Comparison of ENCODE assay signal across 15 cellular contexts in the genomic region with DNA sequence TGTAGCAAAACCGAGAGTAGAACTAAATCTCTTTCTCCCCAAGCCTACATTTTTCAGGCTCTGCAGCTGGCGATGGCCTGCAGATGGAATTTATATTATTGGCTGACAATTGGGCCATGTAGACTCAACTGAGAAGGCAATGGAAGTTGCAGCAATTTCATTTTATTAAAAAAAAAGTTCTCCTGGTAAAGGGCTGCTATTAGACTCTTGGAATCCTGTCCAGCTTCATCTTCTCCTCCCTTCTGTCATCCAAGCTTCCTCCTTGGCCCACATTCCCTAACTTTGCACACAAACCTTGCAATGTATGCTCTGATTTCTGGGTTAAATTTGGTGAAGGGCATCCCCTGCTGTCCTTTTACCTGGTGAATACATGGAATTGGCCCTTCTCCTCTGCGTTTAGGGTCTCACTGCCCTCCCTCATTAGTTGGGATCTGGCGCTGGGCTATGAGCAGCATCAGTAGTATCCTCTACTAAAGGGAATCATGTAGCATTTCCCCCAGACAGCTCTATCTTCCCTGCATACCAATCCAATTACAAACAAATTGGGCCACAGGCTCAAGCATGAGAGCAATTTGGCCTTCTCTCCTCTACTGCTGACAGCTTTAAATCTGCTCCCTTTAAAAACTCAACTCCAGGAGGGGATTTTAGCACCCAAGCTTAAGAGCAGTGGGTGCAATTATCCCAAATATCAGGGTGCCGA.
DNase-seq lines count a peak whose midpoint lies in the region; ATAC-seq, FAIRE-seq and TF ChIP-seq lines count a peak whose summit lies in the region.
"Had no signal": no experiment of that assay in that cellular context is flagged by ENCODE, and none has a peak within 500 bp of the region (broad histone marks: within the 10 kb centered on the region; RNA-seq: fewer than 3 reads in every experiment).

No MANE protein-coding gene starts in this region.

- no peak for TF ChIP-seq RAD21 in HepG2 (CRISPR knock-in tag; IDR thresholded peaks at IDR 0.05)

- H3K27me3 ChIP-seq in right atrium auricular region, result no peaks in the 10 kb centered on the region
- no peaks in the 10 kb centered on the region for H3K27me3 ChIP-seq in HepG2 (ENCODE audit: control insufficient read depth in 1 of 2, insufficient read depth in 2 of 2, low read length in 2 of 2)

- TF ChIP-seq POLR2A in HepG2 (IDR thresholded peaks at IDR 0.05; ENCODE audit: insufficient read depth in 1 of 2, low read depth in 2 of 2, low read length in 2 of 2), result no peak

- CTCF ChIA-PET in HepG2 (lab: Yijun Ruan, JAX; ENCODE audit: low intra/inter-chr PET ratio, low total read pairs), result no interaction called here

- in situ Hi-C loops in HepG2 (cut with HindIII; ENCODE audit: extremely low pct_ligation_motif_present, low pct_unique_long_range_greater_than_20kb), result loop anchor here (10.0 kb wide), 1 partner anchor 325 kb away; no protein-coding TSS in a partner anchor

- no peak overlapping the region for H3K4me2 ChIP-seq in HepG2 (ENCODE audit: low read depth, low read length)

- 89% methylated on average over 5 of the region's 5 CpGs for WGBS in HepG2 (ENCODE audit: low lambda C conversion rate)

- no peak overlapping the region for H3K9ac ChIP-seq in HepG2 (ENCODE audit: insufficient read depth, low read depth, low read length)

- FAIRE-seq in HepG2 (lab: Jason Lieb, UNC), result no peak
- FAIRE-seq: keratinocyte had no signal

- intact Hi-C loops in Right ventricle myocardium superior (cut with DNase I) (no loop called here), HepG2 (cut with micrococcal nuclease; ENCODE audit: unreplicated experiment) (loop anchor here (10.0 kb wide), 1 partner anchor 185 kb away; no protein-coding TSS in a partner anchor), posterior cingulate gyrus (cut with DNase I) (no loop called here)

- H3K79me2 ChIP-seq in HepG2 (ENCODE audit: insufficient read depth, low read length), result no peaks in the 10 kb centered on the region

- H3K9me3 ChIP-seq in right atrium auricular region (no peaks in the 10 kb centered on the region), HepG2 (ENCODE audit: low read length) (no peaks in the 10 kb centered on the region)

- DNase-seq in Right ventricle myocardium superior (no peak), right atrium auricular region (ENCODE audit: low spot score) (no peak), dedifferentiated amniotic fluid mesenchymal stem cell (ENCODE audit: extremely low spot score) (peak; percentile 43), HepG2 (ENCODE audit: low spot score) (no peak), COLO829 (ENCODE audit: low spot score) (no peak), NCI-H526 treated with DMSO at 0.1 percent for 48 hours (lab: John Stamatoyannopoulos, UW) (no peak), posterior cingulate gyrus (no peak)
- DNase-seq: 8988T; activated CD8-positive, alpha-beta T cell treated with anti-CD3 and anti-CD28 coated beads, Interleukin-2, amount 10 ng/mL, durations not matched to agents 7 days and 5 days; activated naive CD8-positive, alpha-beta T cell treated with anti-CD3 and anti-CD28 coated beads, Interleukin-2, amount 10 ng/mL, durations not matched to agents 7 days and 5 days; DND-41; endodermal cell; stimulated activated naive CD4-positive, alpha-beta T cell treated with Interleukin-2 at 50 U/mL for 16 hours had no signal

- H3K36me3 ChIP-seq in right atrium auricular region (no peaks in the 10 kb centered on the region), HepG2 (replicated peaks in 1 of 2; ENCODE audit: control insufficient read depth in 1 of 2, insufficient read depth in 2 of 2, low read length in 2 of 2) (no peaks in the 10 kb centered on the region)

- H3K4me1 ChIP-seq in right atrium auricular region, result peaks cover 0 to 20% of the 10 kb centered on the region in 2 donors
- H3K4me1 ChIP-seq in HepG2 (ENCODE audit: insufficient read depth, low read length), result peaks cover 47% of the 10 kb centered on the region

- H4K20me1 ChIP-seq in HepG2 (ENCODE audit: insufficient read depth, low read length), result no peaks in the 10 kb centered on the region

- POLR2A ChIA-PET in HepG2 (lab: Yijun Ruan, JAX), result no interaction called here

- no TSS peak for BruUV-seq in HepG2 (replicated peaks; lab: Mats Ljungman, UMichigan)

- H3K4me3 ChIP-seq in right atrium auricular region (no peak overlapping the region), HepG2 (replicated peaks in 1 of 3; ENCODE audit: insufficient read depth in 1 of 3, low read depth in 2 of 3, low read length in 3 of 3) (no peak overlapping the region)

- H3K27ac ChIP-seq in right atrium auricular region, result peak overlapping the region in 1 of 2 donors; percentile 44
- no peak overlapping the region for H3K27ac ChIP-seq in HepG2 (ENCODE audit: extremely low read length, insufficient read depth, low read length)

- peak; percentile 71 for ATAC-seq in Right ventricle myocardium superior (ENCODE audit: poor library complexity)
- ATAC-seq in HepG2, result peak; percentile 56; the same call in 2 of the 3 replicates
- ATAC-seq in GM21515 (IDR thresholded peaks at IDR 0.05; ENCODE audit: unreplicated experiment), result no peak
- ATAC-seq: activated CD8-positive, alpha-beta T cell treated with anti-CD3 and anti-CD28 coated beads, Interleukin-2, amount 10 ng/mL, durations not matched to agents 7 days and 5 days had no signal

- no peak for TF ChIP-seq EP300 in HepG2 (IDR thresholded peaks at IDR 0.05; ENCODE audit: low read depth in 2 of 2, low read length in 2 of 2)
- no peak for TF ChIP-seq EP300 in HepG2 (CRISPR knock-in tag; IDR thresholded peaks at IDR 0.05; ENCODE audit: borderline replicate concordance)

- no peak overlapping the region for H2AFZ ChIP-seq in HepG2 (ENCODE audit: low read length)

- TF ChIP-seq CTCF in right atrium auricular region (IDR thresholded peaks at IDR 0.05) (no peak), HepG2 (CRISPR knock-in tag; IDR thresholded peaks at IDR 0.05) (no peak)

TF ChIP-seq in HepG2, 621 proteins besides CTCF, POLR2A, EP300 and RAD21 (continues in another document):
- TF ChIP-seq ZNF121 (CRISPR knock-in tag; IDR thresholded peaks at IDR 0.05), result no peak
- TF ChIP-seq KDM5B (CRISPR knock-in tag; IDR thresholded peaks at IDR 0.05; ENCODE audit: borderline replicate concordance), result no peak
- TF ChIP-seq, protein P1, sequence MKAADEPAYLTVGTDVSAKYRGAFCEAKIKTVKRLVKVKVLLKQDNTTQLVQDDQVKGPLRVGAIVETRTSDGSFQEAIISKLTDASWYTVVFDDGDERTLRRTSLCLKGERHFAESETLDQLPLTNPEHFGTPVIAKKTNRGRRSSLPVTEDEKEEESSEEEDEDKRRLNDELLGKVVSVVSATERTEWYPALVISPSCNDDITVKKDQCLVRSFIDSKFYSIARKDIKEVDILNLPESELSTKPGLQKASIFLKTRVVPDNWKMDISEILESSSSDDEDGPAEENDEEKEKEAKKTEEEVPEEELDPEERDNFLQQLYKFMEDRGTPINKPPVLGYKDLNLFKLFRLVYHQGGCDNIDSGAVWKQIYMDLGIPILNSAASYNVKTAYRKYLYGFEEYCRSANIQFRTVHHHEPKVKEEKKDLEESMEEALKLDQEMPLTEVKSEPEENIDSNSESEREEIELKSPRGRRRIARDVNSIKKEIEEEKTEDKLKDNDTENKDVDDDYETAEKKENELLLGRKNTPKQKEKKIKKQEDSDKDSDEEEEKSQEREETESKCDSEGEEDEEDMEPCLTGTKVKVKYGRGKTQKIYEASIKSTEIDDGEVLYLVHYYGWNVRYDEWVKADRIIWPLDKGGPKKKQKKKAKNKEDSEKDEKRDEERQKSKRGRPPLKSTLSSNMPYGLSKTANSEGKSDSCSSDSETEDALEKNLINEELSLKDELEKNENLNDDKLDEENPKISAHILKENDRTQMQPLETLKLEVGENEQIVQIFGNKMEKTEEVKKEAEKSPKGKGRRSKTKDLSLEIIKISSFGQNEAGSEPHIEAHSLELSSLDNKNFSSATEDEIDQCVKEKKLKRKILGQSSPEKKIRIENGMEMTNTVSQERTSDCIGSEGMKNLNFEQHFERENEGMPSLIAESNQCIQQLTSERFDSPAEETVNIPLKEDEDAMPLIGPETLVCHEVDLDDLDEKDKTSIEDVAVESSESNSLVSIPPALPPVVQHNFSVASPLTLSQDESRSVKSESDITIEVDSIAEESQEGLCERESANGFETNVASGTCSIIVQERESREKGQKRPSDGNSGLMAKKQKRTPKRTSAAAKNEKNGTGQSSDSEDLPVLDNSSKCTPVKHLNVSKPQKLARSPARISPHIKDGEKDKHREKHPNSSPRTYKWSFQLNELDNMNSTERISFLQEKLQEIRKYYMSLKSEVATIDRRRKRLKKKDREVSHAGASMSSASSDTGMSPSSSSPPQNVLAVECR (CRISPR knock-in tag; IDR thresholded peaks at IDR 0.05; ENCODE audit: borderline replicate concordance), result no peak
- no peak for TF ChIP-seq ELF4 (CRISPR knock-in tag; IDR thresholded peaks at IDR 0.05; ENCODE audit: borderline replicate concordance)
- no peak for TF ChIP-seq MAFK (conservative IDR thresholded peaks at IDR 0.05 in 1 of 2, IDR thresholded peaks at IDR 0.05 in 1 of 2; ENCODE audit: low read length in 2 of 2)
- TF ChIP-seq PRDM15 (CRISPR knock-in tag; IDR thresholded peaks at IDR 0.05), result no peak
- no peak for TF ChIP-seq ZSCAN25 (CRISPR knock-in tag; IDR thresholded peaks at IDR 0.05)
- no peak for TF ChIP-seq ZNF768 (CRISPR knock-in tag; IDR thresholded peaks at IDR 0.05)
- TF ChIP-seq SALL1 (CRISPR knock-in tag; IDR thresholded peaks at IDR 0.05), result no peak
